In the genomic region with DNA sequence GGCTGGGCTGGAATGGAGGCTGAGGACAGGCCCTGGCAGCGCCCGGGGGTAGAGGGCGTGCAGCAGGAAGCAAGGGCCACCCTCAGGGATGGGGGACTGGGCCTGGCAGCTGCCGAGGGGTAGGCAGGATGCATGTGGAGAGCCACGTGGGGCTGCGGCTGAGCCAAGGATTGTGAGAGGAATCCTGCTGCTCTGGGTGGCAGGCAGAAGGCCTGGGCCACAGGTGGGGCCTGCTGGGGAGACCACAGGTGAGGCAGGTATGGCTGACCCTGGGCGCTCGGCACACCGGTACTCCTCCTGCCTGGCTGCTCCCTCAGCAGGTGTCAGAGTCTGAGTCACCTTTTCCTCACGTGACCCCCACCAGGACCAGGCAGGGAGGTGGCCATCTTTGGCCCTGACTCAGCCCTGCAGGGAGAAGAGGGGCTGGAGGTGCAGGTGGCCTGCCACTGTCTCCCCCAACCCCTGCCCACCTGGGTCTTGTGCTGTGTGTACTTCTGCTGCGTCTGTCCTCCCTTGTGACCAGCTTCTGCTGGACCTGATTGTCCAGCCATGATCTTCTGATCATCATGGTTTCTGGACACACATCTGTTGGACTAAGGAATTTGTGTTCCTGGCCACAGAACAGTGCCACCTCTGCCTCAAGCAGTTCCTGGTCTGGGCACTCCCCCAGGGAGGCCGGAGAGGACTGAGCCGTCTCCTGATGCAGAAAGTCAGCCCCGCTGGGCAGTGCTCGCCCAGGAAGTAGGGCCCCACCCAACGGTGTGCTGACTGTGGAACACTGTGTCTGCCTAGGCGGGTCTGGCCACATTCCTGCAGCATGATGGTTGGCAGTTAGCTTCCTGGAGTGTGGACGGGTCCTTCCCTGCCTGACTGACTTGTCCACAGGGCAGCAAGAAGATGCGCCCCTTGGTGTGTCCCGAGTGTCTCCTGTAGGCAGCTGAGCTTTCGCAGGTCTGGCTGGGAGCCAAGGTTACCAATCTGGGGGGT, we compare ENCODE assay signal across 1 cellular context.
TF ChIP-seq lines count a peak whose summit lies in the region.

No MANE protein-coding gene starts in this region.

TF ChIP-seq in HEK293, 187 proteins besides CTCF, POLR2A, EP300 and RAD21 (continued from another document and continues in another):
- TF ChIP-seq ZNF777 (tag by site-specific recombination; IDR thresholded peaks at IDR 0.05; ENCODE audit: borderline replicate concordance) (no peak), SCRT1 (tag by site-specific recombination; IDR thresholded peaks at IDR 0.05; ENCODE audit: borderline replicate concordance) (peak; percentile 93), ZNF426 (tag by site-specific recombination; IDR thresholded peaks at IDR 0.05) (no peak), ZNF654 (tag by site-specific recombination; IDR thresholded peaks at IDR 0.05; ENCODE audit: low read depth) (no peak), ZNF48 (tag by site-specific recombination; IDR thresholded peaks at IDR 0.05) (no peak), ZNF335 (tag by site-specific recombination; conservative IDR thresholded peaks at IDR 0.05) (peak; percentile 58), ZNF324 (tag by site-specific recombination; IDR thresholded peaks at IDR 0.05) (no peak), ZNF155 (tag by site-specific recombination; IDR thresholded peaks at IDR 0.05) (no peak), ZNF138 (tag by site-specific recombination; IDR thresholded peaks at IDR 0.05; ENCODE audit: borderline replicate concordance) (no peak), SP2 (tag by site-specific recombination; IDR thresholded peaks at IDR 0.05) (peak; percentile 69), MZF1 (tag by site-specific recombination; IDR thresholded peaks at IDR 0.05; ENCODE audit: borderline replicate concordance) (no peak), SETDB1 (IDR thresholded peaks at IDR 0.05; ENCODE audit: insufficient read length, low read length) (no peak), ZNF24 (tag by site-specific recombination; IDR thresholded peaks at IDR 0.05) (0 out of 2 replicates have a peak, but pooled peaks have one; percentile 22), ZNF311 (tag by site-specific recombination; IDR thresholded peaks at IDR 0.05; ENCODE audit: borderline replicate concordance) (no peak), ZNF23 (tag by site-specific recombination; IDR thresholded peaks at IDR 0.05; ENCODE audit: borderline replicate concordance) (no peak), ZNF10 (tag by site-specific recombination; IDR thresholded peaks at IDR 0.05) (peak; percentile 90), ZFP3 (tag by site-specific recombination; IDR thresholded peaks at IDR 0.05; ENCODE audit: low read depth) (no peak), ZNF658 (tag by site-specific recombination; IDR thresholded peaks at IDR 0.05) (no peak), ZNF394 (tag by site-specific recombination; IDR thresholded peaks at IDR 0.05; ENCODE audit: borderline replicate concordance) (peak; percentile 99), OSR2 (tag by site-specific recombination; IDR thresholded peaks at IDR 0.05) (peak; percentile 43; the same call in 1 of the 2 replicates), PRDM1 (tag by site-specific recombination; IDR thresholded peaks at IDR 0.05) (no peak), ZNF416 (tag by site-specific recombination; IDR thresholded peaks at IDR 0.05) (no peak), ZNF274 (IDR thresholded peaks at IDR 0.05; ENCODE audit: low read length) (no peak), ZNF274 (tag by site-specific recombination; IDR thresholded peaks at IDR 0.05; ENCODE audit: borderline replicate concordance) (no peak), ZNF792 (tag by site-specific recombination; IDR thresholded peaks at IDR 0.05) (no peak), ZSCAN16 (tag by site-specific recombination; IDR thresholded peaks at IDR 0.05) (no peak), ZNF174 (tag by site-specific recombination; IDR thresholded peaks at IDR 0.05) (no peak), ZNF354C (tag by site-specific recombination; IDR thresholded peaks at IDR 0.05; ENCODE audit: borderline replicate concordance, low read depth) (no peak), SCRT2 (tag by site-specific recombination; IDR thresholded peaks at IDR 0.05) (peak; percentile 97), ZNF114 (tag by site-specific recombination; IDR thresholded peaks at IDR 0.05) (no peak), EGR2 (tag by site-specific recombination; IDR thresholded peaks at IDR 0.05; ENCODE audit: low read depth) (no peak), ZNF664 (tag by site-specific recombination; IDR thresholded peaks at IDR 0.05) (no peak), ZNF561 (tag by site-specific recombination; IDR thresholded peaks at IDR 0.05; ENCODE audit: borderline replicate concordance) (no peak), ZNF521 (tag by site-specific recombination; IDR thresholded peaks at IDR 0.05) (no peak), ZNF366 (tag by site-specific recombination; conservative IDR thresholded peaks at IDR 0.05) (peak; percentile 49; the same call in 1 of the 2 replicates), ZNF530 (tag by site-specific recombination; IDR thresholded peaks at IDR 0.05; ENCODE audit: low read depth) (no peak), TCF7L2 (IDR thresholded peaks at IDR 0.05; ENCODE audit: borderline replicate concordance, low read depth, low read length) (no peak), ZNF433 (tag by site-specific recombination; IDR thresholded peaks at IDR 0.05; ENCODE audit: low read depth) (no peak), ZNF266 (tag by site-specific recombination; IDR thresholded peaks at IDR 0.05; ENCODE audit: low read depth) (no peak)
- TF ChIP-seq, protein P1, sequence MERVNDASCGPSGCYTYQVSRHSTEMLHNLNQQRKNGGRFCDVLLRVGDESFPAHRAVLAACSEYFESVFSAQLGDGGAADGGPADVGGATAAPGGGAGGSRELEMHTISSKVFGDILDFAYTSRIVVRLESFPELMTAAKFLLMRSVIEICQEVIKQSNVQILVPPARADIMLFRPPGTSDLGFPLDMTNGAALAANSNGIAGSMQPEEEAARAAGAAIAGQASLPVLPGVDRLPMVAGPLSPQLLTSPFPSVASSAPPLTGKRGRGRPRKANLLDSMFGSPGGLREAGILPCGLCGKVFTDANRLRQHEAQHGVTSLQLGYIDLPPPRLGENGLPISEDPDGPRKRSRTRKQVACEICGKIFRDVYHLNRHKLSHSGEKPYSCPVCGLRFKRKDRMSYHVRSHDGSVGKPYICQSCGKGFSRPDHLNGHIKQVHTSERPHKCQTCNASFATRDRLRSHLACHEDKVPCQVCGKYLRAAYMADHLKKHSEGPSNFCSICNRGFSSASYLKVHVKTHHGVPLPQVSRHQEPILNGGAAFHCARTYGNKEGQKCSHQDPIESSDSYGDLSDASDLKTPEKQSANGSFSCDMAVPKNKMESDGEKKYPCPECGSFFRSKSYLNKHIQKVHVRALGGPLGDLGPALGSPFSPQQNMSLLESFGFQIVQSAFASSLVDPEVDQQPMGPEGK (tag by site-specific recombination; IDR thresholded peaks at IDR 0.05) = peak; percentile 65
- TF ChIP-seq, protein P2, sequence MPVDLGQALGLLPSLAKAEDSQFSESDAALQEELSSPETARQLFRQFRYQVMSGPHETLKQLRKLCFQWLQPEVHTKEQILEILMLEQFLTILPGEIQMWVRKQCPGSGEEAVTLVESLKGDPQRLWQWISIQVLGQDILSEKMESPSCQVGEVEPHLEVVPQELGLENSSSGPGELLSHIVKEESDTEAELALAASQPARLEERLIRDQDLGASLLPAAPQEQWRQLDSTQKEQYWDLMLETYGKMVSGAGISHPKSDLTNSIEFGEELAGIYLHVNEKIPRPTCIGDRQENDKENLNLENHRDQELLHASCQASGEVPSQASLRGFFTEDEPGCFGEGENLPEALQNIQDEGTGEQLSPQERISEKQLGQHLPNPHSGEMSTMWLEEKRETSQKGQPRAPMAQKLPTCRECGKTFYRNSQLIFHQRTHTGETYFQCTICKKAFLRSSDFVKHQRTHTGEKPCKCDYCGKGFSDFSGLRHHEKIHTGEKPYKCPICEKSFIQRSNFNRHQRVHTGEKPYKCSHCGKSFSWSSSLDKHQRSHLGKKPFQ (tag by site-specific recombination; IDR thresholded peaks at IDR 0.05) = no peak
- TF ChIP-seq, protein P3, sequence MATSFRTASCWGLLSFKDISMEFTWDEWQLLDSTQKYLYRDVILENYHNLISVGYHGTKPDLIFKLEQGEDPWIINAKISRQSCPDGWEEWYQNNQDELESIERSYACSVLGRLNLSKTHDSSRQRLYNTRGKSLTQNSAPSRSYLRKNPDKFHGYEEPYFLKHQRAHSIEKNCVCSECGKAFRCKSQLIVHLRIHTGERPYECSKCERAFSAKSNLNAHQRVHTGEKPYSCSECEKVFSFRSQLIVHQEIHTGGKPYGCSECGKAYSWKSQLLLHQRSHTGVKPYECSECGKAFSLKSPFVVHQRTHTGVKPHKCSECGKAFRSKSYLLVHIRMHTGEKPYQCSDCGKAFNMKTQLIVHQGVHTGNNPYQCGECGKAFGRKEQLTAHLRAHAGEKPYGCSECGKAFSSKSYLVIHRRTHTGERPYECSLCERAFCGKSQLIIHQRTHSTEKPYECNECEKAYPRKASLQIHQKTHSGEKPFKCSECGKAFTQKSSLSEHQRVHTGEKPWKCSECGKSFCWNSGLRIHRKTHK (tag by site-specific recombination; IDR thresholded peaks at IDR 0.05) = no peak
- TF ChIP-seq, protein P4, sequence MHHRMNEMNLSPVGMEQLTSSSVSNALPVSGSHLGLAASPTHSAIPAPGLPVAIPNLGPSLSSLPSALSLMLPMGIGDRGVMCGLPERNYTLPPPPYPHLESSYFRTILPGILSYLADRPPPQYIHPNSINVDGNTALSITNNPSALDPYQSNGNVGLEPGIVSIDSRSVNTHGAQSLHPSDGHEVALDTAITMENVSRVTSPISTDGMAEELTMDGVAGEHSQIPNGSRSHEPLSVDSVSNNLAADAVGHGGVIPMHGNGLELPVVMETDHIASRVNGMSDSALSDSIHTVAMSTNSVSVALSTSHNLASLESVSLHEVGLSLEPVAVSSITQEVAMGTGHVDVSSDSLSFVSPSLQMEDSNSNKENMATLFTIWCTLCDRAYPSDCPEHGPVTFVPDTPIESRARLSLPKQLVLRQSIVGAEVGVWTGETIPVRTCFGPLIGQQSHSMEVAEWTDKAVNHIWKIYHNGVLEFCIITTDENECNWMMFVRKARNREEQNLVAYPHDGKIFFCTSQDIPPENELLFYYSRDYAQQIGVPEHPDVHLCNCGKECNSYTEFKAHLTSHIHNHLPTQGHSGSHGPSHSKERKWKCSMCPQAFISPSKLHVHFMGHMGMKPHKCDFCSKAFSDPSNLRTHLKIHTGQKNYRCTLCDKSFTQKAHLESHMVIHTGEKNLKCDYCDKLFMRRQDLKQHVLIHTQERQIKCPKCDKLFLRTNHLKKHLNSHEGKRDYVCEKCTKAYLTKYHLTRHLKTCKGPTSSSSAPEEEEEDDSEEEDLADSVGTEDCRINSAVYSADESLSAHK (tag by site-specific recombination; IDR thresholded peaks at IDR 0.05) = no peak
- TF ChIP-seq, protein P5, sequence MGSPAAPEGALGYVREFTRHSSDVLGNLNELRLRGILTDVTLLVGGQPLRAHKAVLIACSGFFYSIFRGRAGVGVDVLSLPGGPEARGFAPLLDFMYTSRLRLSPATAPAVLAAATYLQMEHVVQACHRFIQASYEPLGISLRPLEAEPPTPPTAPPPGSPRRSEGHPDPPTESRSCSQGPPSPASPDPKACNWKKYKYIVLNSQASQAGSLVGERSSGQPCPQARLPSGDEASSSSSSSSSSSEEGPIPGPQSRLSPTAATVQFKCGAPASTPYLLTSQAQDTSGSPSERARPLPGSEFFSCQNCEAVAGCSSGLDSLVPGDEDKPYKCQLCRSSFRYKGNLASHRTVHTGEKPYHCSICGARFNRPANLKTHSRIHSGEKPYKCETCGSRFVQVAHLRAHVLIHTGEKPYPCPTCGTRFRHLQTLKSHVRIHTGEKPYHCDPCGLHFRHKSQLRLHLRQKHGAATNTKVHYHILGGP (tag by site-specific recombination; IDR thresholded peaks at IDR 0.05) = no peak
- TF ChIP-seq, protein P6, sequence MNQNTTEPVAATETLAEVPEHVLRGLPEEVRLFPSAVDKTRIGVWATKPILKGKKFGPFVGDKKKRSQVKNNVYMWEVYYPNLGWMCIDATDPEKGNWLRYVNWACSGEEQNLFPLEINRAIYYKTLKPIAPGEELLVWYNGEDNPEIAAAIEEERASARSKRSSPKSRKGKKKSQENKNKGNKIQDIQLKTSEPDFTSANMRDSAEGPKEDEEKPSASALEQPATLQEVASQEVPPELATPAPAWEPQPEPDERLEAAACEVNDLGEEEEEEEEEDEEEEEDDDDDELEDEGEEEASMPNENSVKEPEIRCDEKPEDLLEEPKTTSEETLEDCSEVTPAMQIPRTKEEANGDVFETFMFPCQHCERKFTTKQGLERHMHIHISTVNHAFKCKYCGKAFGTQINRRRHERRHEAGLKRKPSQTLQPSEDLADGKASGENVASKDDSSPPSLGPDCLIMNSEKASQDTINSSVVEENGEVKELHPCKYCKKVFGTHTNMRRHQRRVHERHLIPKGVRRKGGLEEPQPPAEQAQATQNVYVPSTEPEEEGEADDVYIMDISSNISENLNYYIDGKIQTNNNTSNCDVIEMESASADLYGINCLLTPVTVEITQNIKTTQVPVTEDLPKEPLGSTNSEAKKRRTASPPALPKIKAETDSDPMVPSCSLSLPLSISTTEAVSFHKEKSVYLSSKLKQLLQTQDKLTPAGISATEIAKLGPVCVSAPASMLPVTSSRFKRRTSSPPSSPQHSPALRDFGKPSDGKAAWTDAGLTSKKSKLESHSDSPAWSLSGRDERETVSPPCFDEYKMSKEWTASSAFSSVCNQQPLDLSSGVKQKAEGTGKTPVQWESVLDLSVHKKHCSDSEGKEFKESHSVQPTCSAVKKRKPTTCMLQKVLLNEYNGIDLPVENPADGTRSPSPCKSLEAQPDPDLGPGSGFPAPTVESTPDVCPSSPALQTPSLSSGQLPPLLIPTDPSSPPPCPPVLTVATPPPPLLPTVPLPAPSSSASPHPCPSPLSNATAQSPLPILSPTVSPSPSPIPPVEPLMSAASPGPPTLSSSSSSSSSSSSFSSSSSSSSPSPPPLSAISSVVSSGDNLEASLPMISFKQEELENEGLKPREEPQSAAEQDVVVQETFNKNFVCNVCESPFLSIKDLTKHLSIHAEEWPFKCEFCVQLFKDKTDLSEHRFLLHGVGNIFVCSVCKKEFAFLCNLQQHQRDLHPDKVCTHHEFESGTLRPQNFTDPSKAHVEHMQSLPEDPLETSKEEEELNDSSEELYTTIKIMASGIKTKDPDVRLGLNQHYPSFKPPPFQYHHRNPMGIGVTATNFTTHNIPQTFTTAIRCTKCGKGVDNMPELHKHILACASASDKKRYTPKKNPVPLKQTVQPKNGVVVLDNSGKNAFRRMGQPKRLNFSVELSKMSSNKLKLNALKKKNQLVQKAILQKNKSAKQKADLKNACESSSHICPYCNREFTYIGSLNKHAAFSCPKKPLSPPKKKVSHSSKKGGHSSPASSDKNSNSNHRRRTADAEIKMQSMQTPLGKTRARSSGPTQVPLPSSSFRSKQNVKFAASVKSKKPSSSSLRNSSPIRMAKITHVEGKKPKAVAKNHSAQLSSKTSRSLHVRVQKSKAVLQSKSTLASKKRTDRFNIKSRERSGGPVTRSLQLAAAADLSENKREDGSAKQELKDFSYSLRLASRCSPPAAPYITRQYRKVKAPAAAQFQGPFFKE (tag by site-specific recombination; IDR thresholded peaks at IDR 0.05; ENCODE audit: borderline replicate concordance) = no peak
